In the genomic region with DNA sequence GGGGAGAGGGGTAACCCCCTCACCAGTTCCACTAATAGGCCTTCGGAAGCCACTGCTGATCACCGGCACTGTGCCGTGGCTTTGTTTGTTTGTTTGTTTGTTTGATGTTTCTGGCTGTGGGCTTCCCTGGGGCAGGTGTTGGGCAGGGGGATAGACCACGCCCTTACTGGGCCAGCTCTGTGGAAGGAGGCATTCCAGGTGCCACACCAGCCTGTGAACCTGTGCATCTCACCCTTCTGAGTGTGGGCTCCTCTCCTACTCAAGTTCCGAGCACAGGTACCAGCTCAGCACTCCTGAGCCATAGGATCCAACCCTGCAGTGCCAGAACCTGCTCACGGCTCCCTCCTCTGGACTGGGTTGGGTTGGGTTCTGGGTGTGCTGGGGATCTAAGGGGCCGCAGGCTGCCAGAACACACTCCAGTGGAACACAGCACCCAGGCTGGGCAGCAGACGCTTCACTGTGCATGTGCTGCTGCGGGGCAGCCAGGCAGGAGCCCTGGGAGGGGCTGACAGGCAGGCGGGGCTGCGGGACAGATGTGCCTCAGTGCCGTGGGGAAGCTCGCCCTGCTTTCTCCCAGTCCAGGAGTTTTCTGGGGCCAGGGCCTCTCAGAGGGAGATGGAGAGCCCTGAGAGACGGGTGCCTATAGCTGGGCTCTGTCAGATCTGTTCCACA, we compare ENCODE assay signal across 20 cellular contexts.
"Had no signal": no experiment of that assay in that cellular context is flagged by ENCODE, and none has a peak within 500 bp of the region (broad histone marks: within the 10 kb centered on the region; RNA-seq: fewer than 3 reads in every experiment).

No MANE protein-coding gene starts in this region.

- H3K27me3 Mint-ChIP-seq: activated naive CD4-positive, alpha-beta T cell treated with anti-CD3 and anti-CD28 coated beads, Interleukin-2, amount 50 U/mL, for 24 hours; dendritic cell treated with granulocyte-macrophage colony-stimulating factor and Interleukin-4, amounts not matched to agents 40 ng/mL and 50 ng/mL, for 4 days had no signal

- H3K36me3 Mint-ChIP-seq: activated naive CD4-positive, alpha-beta T cell treated with anti-CD3 and anti-CD28 coated beads, Interleukin-2, amount 50 U/mL, for 24 hours; natural killer cell had no signal

- H3K27ac ChIP-seq: hepatocyte, lower lobe of right lung, stomach had no signal

- H3K36me3 ChIP-seq: lower lobe of right lung, stomach had no signal

- H3K4me3 ChIP-seq: hepatocyte, lower lobe of right lung, stomach had no signal

- H3K79me2 ChIP-seq: hepatocyte had no signal

- H3K9me3 ChIP-seq: lower lobe of right lung, stomach had no signal

- H3K4me3 Mint-ChIP-seq: activated naive CD4-positive, alpha-beta T cell treated with anti-CD3 and anti-CD28 coated beads, Interleukin-2, amount 50 U/mL, for 24 hours; activated T-cell treated with anti-CD3 and anti-CD28 coated beads, Interleukin-2, amount 50 U/mL, for 72 hours; dendritic cell treated with granulocyte-macrophage colony-stimulating factor and Interleukin-4, amounts not matched to agents 40 ng/mL and 50 ng/mL, for 4 days; natural killer cell had no signal

- DNase-seq: activated CD4-positive, alpha-beta T cell treated with anti-CD3 and anti-CD28 coated beads, Interleukin-2, amount 50 U/mL, for 1 hour; activated CD4-positive, CD25-positive, alpha-beta regulatory T cell treated with anti-CD3 and anti-CD28 coated beads, Interleukin-2, amount 50 U/mL, for 72 hours; activated CD8-positive, alpha-beta memory T cell treated with anti-CD3 and anti-CD28 coated beads for 24 hours; activated CD8-positive, alpha-beta memory T cell treated with anti-CD3 and anti-CD28 coated beads, Interleukin-2, amount 50 U/mL, for 48 hours; activated effector memory CD4-positive, alpha-beta T cell treated with anti-CD3 and anti-CD28 coated beads, Interleukin-2, amount 50 U/mL, for 16 hours; activated T-cell treated with anti-CD3 and anti-CD28 coated beads, Interleukin-2, amount 50 U/mL, for 72 hours; effector memory CD4-positive, alpha-beta T cell; islet precursor cell; left colon; lower lobe of right lung; natural killer cell; nucleus accumbens; retina; stimulated activated CD4-positive, alpha-beta T cell treated with anti-CD3 and anti-CD28 coated beads, Interleukin-1b, Interleukin-23, amount 100 ng/mL, for 48 hours; stomach; T1000 had no signal

- H3K4me1 Mint-ChIP-seq: activated naive CD4-positive, alpha-beta T cell treated with anti-CD3 and anti-CD28 coated beads, Interleukin-2, amount 50 U/mL, for 24 hours; natural killer cell had no signal

- H3K4me1 ChIP-seq: lower lobe of right lung, stomach had no signal

- H3K9me3 Mint-ChIP-seq: activated naive CD4-positive, alpha-beta T cell treated with anti-CD3 and anti-CD28 coated beads, Interleukin-2, amount 50 U/mL, for 24 hours had no signal

- H3K4me2 ChIP-seq: hepatocyte had no signal

- ATAC-seq: activated T-cell treated with anti-CD3 and anti-CD28 coated beads, Interleukin-2, amount 50 U/mL, for 72 hours; left colon; SK-N-SH treated with all-trans-retinoic acid at 6 μM for 48 hours had no signal

- H2AFZ ChIP-seq: hepatocyte had no signal

- H3K27me3 ChIP-seq: stomach had no signal

- H3K27ac Mint-ChIP-seq: activated naive CD4-positive, alpha-beta T cell treated with anti-CD3 and anti-CD28 coated beads, Interleukin-2, amount 50 U/mL, for 24 hours; activated T-cell treated with anti-CD3 and anti-CD28 coated beads, Interleukin-2, amount 50 U/mL, for 72 hours; dendritic cell treated with granulocyte-macrophage colony-stimulating factor and Interleukin-4, amounts not matched to agents 40 ng/mL and 50 ng/mL, for 4 days; natural killer cell had no signal
